Comparison of ENCODE assay signal across 2 cellular contexts in genomic region chr15:70815011-70815410, GRCh38. TPM values are rescaled to one million over a fixed set of nuclear protein-coding genes. Genes with fewer than 3 reads are reported as not detected.
"Had no signal": no experiment of that assay in that cellular context is flagged by ENCODE, and none has a peak within 500 bp of the region (broad histone marks: within the 10 kb centered on the region; RNA-seq: fewer than 3 reads in every experiment).

No MANE protein-coding gene starts in this region.

RNA-seq across cellular contexts. Expression of gene LARP6, which starts 38.9 kb away (rescaled TPM):
- total RNA-seq: mononuclear cell had no signal
- polyA plus RNA-seq: immature natural killer cell had no signal
